In the genomic region with DNA sequence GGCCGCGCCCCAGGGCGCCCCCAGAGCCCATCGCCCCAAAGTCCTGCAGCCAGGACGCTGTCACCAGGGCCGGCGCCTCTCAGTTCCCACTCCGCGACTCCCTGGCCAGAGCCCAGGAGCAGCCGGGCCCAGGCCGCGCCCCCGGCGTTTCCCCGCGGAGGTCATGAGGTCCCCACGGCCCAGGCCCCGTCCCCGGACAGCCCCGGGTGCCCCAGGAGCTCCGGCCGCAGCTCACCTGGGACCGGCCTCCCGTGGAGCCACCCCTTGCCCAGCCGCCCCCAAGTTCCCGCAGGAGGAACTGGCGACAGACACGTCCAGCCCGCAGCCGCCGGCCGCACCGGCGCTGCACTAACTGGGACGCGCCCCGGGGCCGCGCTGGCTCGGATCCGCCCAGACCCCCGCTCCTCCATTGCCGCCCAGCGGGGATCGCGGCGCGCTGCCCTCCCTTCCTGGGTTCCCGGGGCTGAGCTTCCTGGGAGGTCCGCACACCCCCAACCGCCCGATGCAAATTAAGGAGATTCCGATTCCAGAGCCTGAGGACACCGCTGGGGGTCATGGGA, we compare ENCODE assay signal across 13 cellular contexts. TPM values are rescaled to one million over a fixed set of nuclear protein-coding genes. Genes with fewer than 3 reads are reported as not detected.
DNase-seq lines count a peak whose midpoint lies in the region; ATAC-seq and TF ChIP-seq lines count a peak whose summit lies in the region.
"Had no signal": no experiment of that assay in that cellular context is flagged by ENCODE, and none has a peak within 500 bp of the region (broad histone marks: within the 10 kb centered on the region; RNA-seq: fewer than 3 reads in every experiment).

No MANE protein-coding gene starts in this region.

- H3K27me3 ChIP-seq in prostate gland (replicated peaks; ENCODE audit: insufficient read depth) = peaks cover 4% of the 10 kb centered on the region

- H3K27ac Mint-ChIP-seq in activated naive CD8-positive, alpha-beta T cell treated with anti-CD3 and anti-CD28 coated beads for 36 hours = peak overlapping the region; percentile 34
- no peak overlapping the region for H3K27ac Mint-ChIP-seq in HFFc6

- H3K4me3 ChIP-seq in iPS-11a (ENCODE audit: low read depth, low read length) (peak overlapping the region; percentile 27), prostate gland (peak overlapping the region; percentile 4 to 23)

- peaks cover 15% of the 10 kb centered on the region for H3K4me1 Mint-ChIP-seq in activated naive CD8-positive, alpha-beta T cell treated with anti-CD3 and anti-CD28 coated beads for 36 hours
- H3K4me1 Mint-ChIP-seq in HFFc6 (ENCODE audit: low read depth) = no peaks in the 10 kb centered on the region

- no peaks in the 10 kb centered on the region for H3K9me3 ChIP-seq in prostate gland

- no peak overlapping the region for H3K27ac ChIP-seq in prostate gland

- no peaks in the 10 kb centered on the region for H3K4me1 ChIP-seq in prostate gland (replicated peaks)

- 15% methylated on average over 13 of the region's 54 CpGs for WGBS in prostate gland

- intact Hi-C loops in prostate gland (cut with DNase I) = no loop called here

- ATAC-seq in GM19463 (IDR thresholded peaks at IDR 0.05; ENCODE audit: unreplicated experiment) = no peak
- ATAC-seq: gastroesophageal sphincter had no signal

- peak; percentile 14 for DNase-seq in COLO668 (lab: John Stamatoyannopoulos, UW; ENCODE audit: unreplicated experiment)
- no peak for DNase-seq in activated naive CD8-positive, alpha-beta T cell treated with anti-CD3 and anti-CD28 coated beads for 36 hours
- no peak for DNase-seq in prostate gland (ENCODE audit: low spot score)
- DNase-seq in NCI-H2029 (lab: John Stamatoyannopoulos, UW) = no peak
- no peak for DNase-seq in HFFc6
- no peak for DNase-seq in amygdala (lab: John Stamatoyannopoulos, UW)
- DNase-seq: activated naive CD4-positive, alpha-beta T cell treated with anti-CD3 and anti-CD28 coated beads, Interleukin-2, amount 50 U/mL, for 16 hours; stimulated activated naive CD4-positive, alpha-beta T cell; T-helper 9 cell had no signal

- no peak for TF ChIP-seq POLR2A in prostate gland (IDR thresholded peaks at IDR 0.05)

- peaks cover 56% of the 10 kb centered on the region for H3K27me3 Mint-ChIP-seq in activated naive CD8-positive, alpha-beta T cell treated with anti-CD3 and anti-CD28 coated beads for 36 hours
- H3K27me3 Mint-ChIP-seq in HFFc6 (ENCODE audit: insufficient read depth) = peaks cover 15% of the 10 kb centered on the region

- peaks cover 10% of the 10 kb centered on the region for H3K36me3 Mint-ChIP-seq in activated naive CD8-positive, alpha-beta T cell treated with anti-CD3 and anti-CD28 coated beads for 36 hours
- H3K36me3 Mint-ChIP-seq in HFFc6 (ENCODE audit: low read depth) = no peaks in the 10 kb centered on the region

- no peaks in the 10 kb centered on the region for H3K36me3 ChIP-seq in prostate gland
- H3K36me3 ChIP-seq: gastroesophageal sphincter had no signal

- peak overlapping the region; percentile 42 for H3K4me3 Mint-ChIP-seq in activated naive CD8-positive, alpha-beta T cell treated with anti-CD3 and anti-CD28 coated beads for 36 hours
- no peak overlapping the region for H3K4me3 Mint-ChIP-seq in HFFc6

- peaks cover 11% of the 10 kb centered on the region for H3K9me3 Mint-ChIP-seq in activated naive CD8-positive, alpha-beta T cell treated with anti-CD3 and anti-CD28 coated beads for 36 hours
- H3K9me3 Mint-ChIP-seq in HFFc6 = peaks cover 12% of the 10 kb centered on the region

- TF ChIP-seq CTCF in prostate gland (IDR thresholded peaks at IDR 0.05) = no peak
- no peak for TF ChIP-seq CTCF in HFFc6 (IDR thresholded peaks at IDR 0.05)

RNA-seq across cellular contexts. Expression of a gene that starts 9.7 kb away (rescaled TPM):
- not detected for total RNA-seq in activated naive CD8-positive, alpha-beta T cell treated with anti-CD3 and anti-CD28 coated beads for 36 hours
- total RNA-seq in prostate gland = not detected
- total RNA-seq in HFFc6 (2021; fragmentation: NEBNext Ultra II Directional; extraction: Animal tissue kit (Norgen Biotek cat#: 25700)) = not detected
- total RNA-seq: gastroesophageal sphincter, pulmonary artery endothelial cell had no signal

RNA-seq across cellular contexts. Expression of a gene that starts 29.3 kb away (rescaled TPM):
- 10 to 100 TPM; 36.6 to 37.4 TPM for total RNA-seq in activated naive CD8-positive, alpha-beta T cell treated with anti-CD3 and anti-CD28 coated beads for 36 hours
- total RNA-seq in prostate gland = 100 to 1,000 TPM; 142 to 153 TPM
- 10 to 100 TPM; 55.9 to 77.7 (median 63.6) TPM for total RNA-seq in HFFc6 (2021; fragmentation: NEBNext Ultra II Directional; extraction: Animal tissue kit (Norgen Biotek cat#: 25700))

RNA-seq across cellular contexts. Expression of a gene that starts 54.5 kb away (rescaled TPM):
- under 1 TPM in 1 of 2 experiments, not detected in 1; 0.08 TPM for total RNA-seq in activated naive CD8-positive, alpha-beta T cell treated with anti-CD3 and anti-CD28 coated beads for 36 hours
- total RNA-seq in prostate gland = under 1 TPM; 0.55 to 0.62 TPM
- total RNA-seq in HFFc6 (2021; fragmentation: NEBNext Ultra II Directional; extraction: Animal tissue kit (Norgen Biotek cat#: 25700)) = under 1 TPM in 2 of 6 experiments, not detected in 4; 0.19 to 0.21 TPM
- total RNA-seq: gastroesophageal sphincter, pulmonary artery endothelial cell had no signal
